ENCODE assay signal across 9 cellular contexts in the genomic region with DNA sequence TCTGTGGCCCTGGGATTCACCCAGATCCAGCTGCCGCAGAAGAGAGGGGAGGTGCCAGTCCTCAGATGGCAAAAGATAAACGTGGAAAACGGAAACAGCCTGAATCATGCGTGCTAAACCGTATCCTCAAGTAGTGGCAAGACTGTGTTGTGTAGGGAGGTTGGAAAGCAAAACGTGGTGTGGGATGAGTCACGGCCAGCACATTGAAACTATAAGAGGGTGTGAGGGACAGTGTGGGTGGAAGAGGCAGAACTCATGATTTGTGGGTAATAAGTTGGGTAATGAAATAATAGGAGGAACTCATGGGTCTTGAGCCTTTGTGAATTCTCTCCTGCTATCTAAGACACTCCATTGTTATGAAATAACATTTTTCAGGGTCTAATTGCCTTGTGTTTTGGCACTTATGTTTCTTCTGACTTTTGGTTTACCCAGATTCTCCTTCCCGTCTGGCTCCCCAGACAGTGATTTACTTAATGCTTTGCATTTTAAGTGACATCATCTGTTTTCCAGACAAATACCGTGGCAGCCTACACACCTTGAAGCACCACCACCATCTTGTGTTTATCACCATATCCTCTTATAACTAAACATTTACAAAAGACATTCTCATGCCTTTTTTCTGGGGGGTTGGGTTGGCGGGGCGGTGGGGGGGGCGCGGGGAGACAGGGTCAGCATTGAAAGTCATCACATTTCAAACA.
DNase-seq lines count a peak whose midpoint lies in the region; TF ChIP-seq lines count a peak whose summit lies in the region.
"Had no signal": no experiment of that assay in that cellular context is flagged by ENCODE, and none has a peak within 500 bp of the region (broad histone marks: within the 10 kb centered on the region; RNA-seq: fewer than 3 reads in every experiment).

No MANE protein-coding gene starts in this region.

- intact Hi-C loops in posterior vena cava (cut with DNase I) = no loop called here
- intact Hi-C loops in prostate gland (cut with DNase I) = no loop called here

- H3K27ac Mint-ChIP-seq in progenitor cell of endocrine pancreas = no peak overlapping the region

- DNase-seq in AG08396 (ENCODE audit: low spot score) (peak; percentile 40), GM03348 (ENCODE audit: low spot score) (peak; percentile 80), RWPE1 (ENCODE audit: low spot score) (peak; percentile 64), fibroblast of the aortic adventitia (ENCODE audit: low read depth) (peak; percentile 19), progenitor cell of endocrine pancreas (ENCODE audit: low spot score, unreplicated experiment) (no peak), posterior vena cava (ENCODE audit: low spot score) (no peak), GF-D8 (lab: John Stamatoyannopoulos, UW) (no peak), prostate gland (ENCODE audit: low spot score) (no peak)

- POLR2A ChIA-PET in RWPE1 (lab: Yijun Ruan, JAX; ENCODE audit: low non-redundant PET) = no interaction called here

- H3K9me3 ChIP-seq in prostate gland = no peaks in the 10 kb centered on the region

- H3K36me3 Mint-ChIP-seq in progenitor cell of endocrine pancreas (ENCODE audit: insufficient read depth) = no peaks in the 10 kb centered on the region

- no peaks in the 10 kb centered on the region for H3K4me1 Mint-ChIP-seq in progenitor cell of endocrine pancreas (ENCODE audit: low read depth)
- H3K4me1 Mint-ChIP-seq: central memory CD8-positive, alpha-beta T cell had no signal

- H3K4me3 Mint-ChIP-seq in progenitor cell of endocrine pancreas (ENCODE audit: low read depth) = no peak overlapping the region
- H3K4me3 Mint-ChIP-seq: central memory CD8-positive, alpha-beta T cell had no signal

- peaks cover 61% of the 10 kb centered on the region for H3K27me3 Mint-ChIP-seq in progenitor cell of endocrine pancreas

- no peaks in the 10 kb centered on the region for H3K36me3 ChIP-seq in prostate gland

- peak overlapping the region; percentile 37 for H3K27ac ChIP-seq in RWPE1
- no peak overlapping the region for H3K27ac ChIP-seq in prostate gland

- no peak for TF ChIP-seq POLR2A in prostate gland (IDR thresholded peaks at IDR 0.05)

- no peaks in the 10 kb centered on the region for H3K27me3 ChIP-seq in prostate gland (replicated peaks; ENCODE audit: insufficient read depth)

- no peaks in the 10 kb centered on the region for H3K4me1 ChIP-seq in prostate gland (replicated peaks)

- no peaks in the 10 kb centered on the region for H3K9me3 Mint-ChIP-seq in progenitor cell of endocrine pancreas (ENCODE audit: low read depth)
- H3K9me3 Mint-ChIP-seq: central memory CD8-positive, alpha-beta T cell had no signal

- no peak for TF ChIP-seq CTCF in RWPE1 (conservative IDR thresholded peaks at IDR 0.05; ENCODE audit: low read depth)
- no peak for TF ChIP-seq CTCF in fibroblast of the aortic adventitia (IDR thresholded peaks at IDR 0.05; ENCODE audit: insufficient read depth, low read length)
- TF ChIP-seq CTCF in progenitor cell of endocrine pancreas (IDR thresholded peaks at IDR 0.05; ENCODE audit: unreplicated experiment) = no peak
- TF ChIP-seq CTCF in prostate gland (IDR thresholded peaks at IDR 0.05) = no peak

- WGBS in prostate gland = 85% methylated on average over 13 of the region's 13 CpGs

- CTCF ChIA-PET in RWPE1 (lab: Yijun Ruan, JAX) = no interaction called here

- H3K4me3 ChIP-seq in fibroblast of the aortic adventitia (ENCODE audit: low read depth, low read length) (no peak overlapping the region), prostate gland (no peak overlapping the region)

Comparison
In these comparisons a context has a peak if more than half of its experiments do, and no peak if none do; other contexts are left out.
1. DNase-seq: peak in AG08396 (single experiment), GM03348 (single experiment), RWPE1 (single experiment) and fibroblast of the aortic adventitia (single experiment); none in progenitor cell of endocrine pancreas (single experiment), posterior vena cava (single experiment), GF-D8 (single experiment) and prostate gland (single experiment).